ENCODE assay signal across 21 cellular contexts in the genomic region with DNA sequence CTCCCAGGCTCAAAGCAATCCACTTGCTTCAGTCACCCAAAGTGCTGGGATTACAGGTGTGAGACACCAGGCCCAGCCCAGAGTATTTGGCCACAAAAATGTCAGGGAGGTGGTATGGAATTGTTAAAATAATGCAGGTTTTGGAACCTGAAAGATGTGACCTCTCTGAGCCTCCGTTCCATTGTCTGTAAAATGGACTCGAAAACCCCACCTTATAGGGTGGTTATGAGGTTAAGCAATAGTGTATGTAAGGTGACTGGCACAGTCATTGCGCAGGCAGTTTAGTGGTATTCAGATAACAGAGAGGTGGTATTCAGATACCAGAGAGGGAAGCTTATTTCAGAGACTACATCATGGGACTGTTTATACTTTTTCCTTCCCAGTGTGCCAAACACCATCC.
"Had no signal": no experiment of that assay in that cellular context is flagged by ENCODE, and none has a peak within 500 bp of the region (broad histone marks: within the 10 kb centered on the region; RNA-seq: fewer than 3 reads in every experiment).

No MANE protein-coding gene starts in this region.

- H3K27me3 ChIP-seq: ascending aorta, heart right ventricle, left lung, ovary, stomach had no signal

- H3K9me3 Mint-ChIP-seq: activated CD4-positive, alpha-beta T cell treated with anti-CD3 and anti-CD28 coated beads, Interleukin-2, amount 10 ng/mL, durations not matched to agents 7 days and 5 days; activated naive CD4-positive, alpha-beta T cell treated with anti-CD3 and anti-CD28 coated beads for 36 hours; activated T-cell treated with anti-CD3 and anti-CD28 coated beads, Interleukin-2, amount 50 U/mL, for 24 hours; neural crest cell; stimulated activated effector memory CD8-positive, alpha-beta T cell treated with anti-CD3 and anti-CD28 coated beads, Interleukin-12 subunit alpha, Interleukin-12 subunit beta, amount 100 ng/mL, for 72 hours had no signal

- H3K4me3 Mint-ChIP-seq: activated CD4-positive, alpha-beta T cell treated with anti-CD3 and anti-CD28 coated beads, Interleukin-2, amount 10 ng/mL, durations not matched to agents 7 days and 5 days; activated CD8-positive, alpha-beta T cell treated with anti-CD3 and anti-CD28 coated beads, Interleukin-2, amount 10 ng/mL, durations not matched to agents 7 days and 5 days; activated naive CD4-positive, alpha-beta T cell treated with anti-CD3 and anti-CD28 coated beads for 36 hours; activated T-cell treated with anti-CD3 and anti-CD28 coated beads, Interleukin-2, amount 50 U/mL, for 24 hours; neural crest cell; stimulated activated effector memory CD8-positive, alpha-beta T cell treated with anti-CD3 and anti-CD28 coated beads, Interleukin-12 subunit alpha, Interleukin-12 subunit beta, amount 100 ng/mL, for 72 hours had no signal

- DNase-seq: activated CD4-positive, alpha-beta T cell treated with anti-CD3 and anti-CD28 coated beads, Interleukin-2, amount 10 ng/mL, durations not matched to agents 7 days and 5 days; activated CD4-positive, CD25-positive, alpha-beta regulatory T cell; activated CD8-positive, alpha-beta T cell treated with anti-CD3 and anti-CD28 coated beads, Interleukin-2, amount 10 ng/mL, durations not matched to agents 7 days and 5 days; activated naive CD4-positive, alpha-beta T cell treated with anti-CD3 and anti-CD28 coated beads for 36 hours; activated T-cell treated with anti-CD3 and anti-CD28 coated beads, Interleukin-2, amount 50 U/mL, for 24 hours; cerebellar nuclear complex; effector CD4-positive, alpha-beta T cell; heart right ventricle; left lung; ovary; psoas muscle; right cardiac atrium; small intestine; stimulated activated CD4-positive, alpha-beta T cell treated with anti-CD3 and anti-CD28 coated beads, Interleukin-4, amount 100 ng/mL, for 24 hours; stomach; T-helper 9 cell had no signal

- H3K4me3 ChIP-seq: ascending aorta, heart right ventricle, left lung, ovary, psoas muscle, stomach, thoracic aorta had no signal

- H3K36me3 Mint-ChIP-seq: stimulated activated effector memory CD8-positive, alpha-beta T cell treated with anti-CD3 and anti-CD28 coated beads, Interleukin-12 subunit alpha, Interleukin-12 subunit beta, amount 100 ng/mL, for 72 hours had no signal

- H3K36me3 ChIP-seq: ascending aorta, heart right ventricle, left lung, ovary, stomach, thoracic aorta had no signal

- FAIRE-seq: bronchial epithelial cell, small intestine had no signal

- H3K27ac ChIP-seq: ascending aorta, heart right ventricle, left lung, ovary, psoas muscle, stomach, thoracic aorta had no signal

- H3K27ac Mint-ChIP-seq: activated CD4-positive, alpha-beta T cell treated with anti-CD3 and anti-CD28 coated beads, Interleukin-2, amount 10 ng/mL, durations not matched to agents 7 days and 5 days; activated CD8-positive, alpha-beta T cell treated with anti-CD3 and anti-CD28 coated beads, Interleukin-2, amount 10 ng/mL, durations not matched to agents 7 days and 5 days; activated naive CD4-positive, alpha-beta T cell treated with anti-CD3 and anti-CD28 coated beads for 36 hours; activated T-cell treated with anti-CD3 and anti-CD28 coated beads, Interleukin-2, amount 50 U/mL, for 24 hours; stimulated activated effector memory CD8-positive, alpha-beta T cell treated with anti-CD3 and anti-CD28 coated beads, Interleukin-12 subunit alpha, Interleukin-12 subunit beta, amount 100 ng/mL, for 72 hours had no signal

- ATAC-seq: activated CD8-positive, alpha-beta T cell treated with anti-CD3 and anti-CD28 coated beads, Interleukin-2, amount 10 ng/mL, durations not matched to agents 7 days and 5 days; heart right ventricle; left lung; psoas muscle; right cardiac atrium; stimulated activated effector memory CD8-positive, alpha-beta T cell treated with anti-CD3 and anti-CD28 coated beads, Interleukin-12 subunit alpha, Interleukin-12 subunit beta, amount 100 ng/mL, for 72 hours had no signal

- H3K9me3 ChIP-seq: ascending aorta, heart right ventricle, left lung, ovary, psoas muscle, stomach, thoracic aorta had no signal
